ENCODE assay signal across 13 cellular contexts in the genomic region with DNA sequence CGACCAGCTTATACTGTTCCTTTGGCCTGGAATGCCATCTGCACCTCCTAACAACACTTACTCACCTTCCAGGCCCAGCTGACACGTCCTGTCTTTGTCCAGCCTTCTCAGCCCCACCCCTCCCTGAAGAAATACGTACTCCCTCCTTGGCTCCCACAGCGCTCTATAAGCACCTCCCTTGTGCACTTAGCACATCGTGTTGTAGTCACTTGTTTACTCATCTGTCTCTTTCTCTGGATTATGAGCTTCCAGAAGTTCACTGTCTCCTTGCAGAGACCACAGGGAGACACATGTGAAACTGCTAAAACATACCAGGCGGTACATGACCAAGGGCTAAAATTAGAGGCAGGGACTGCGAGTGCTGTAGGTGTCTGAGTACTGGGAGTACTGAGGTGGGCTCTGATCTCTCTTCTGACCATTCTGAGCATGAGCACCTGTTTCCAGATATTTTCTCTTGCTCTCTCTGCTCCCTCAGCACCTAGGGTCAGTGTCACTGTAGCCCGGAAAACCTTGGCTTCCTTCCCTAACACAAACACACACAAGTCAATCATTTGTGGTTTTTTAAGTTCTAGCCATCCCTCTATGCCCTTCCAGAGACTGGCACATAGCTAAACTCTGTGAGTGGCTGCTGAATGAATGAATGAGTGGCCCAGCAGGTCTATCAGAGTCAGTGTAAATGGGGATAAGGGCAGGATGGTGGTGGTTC. TPM values are rescaled to one million over a fixed set of nuclear protein-coding genes. Genes with fewer than 3 reads are reported as not detected.
DNase-seq lines count a peak whose midpoint lies in the region; ATAC-seq and TF ChIP-seq lines count a peak whose summit lies in the region.
"Had no signal": no experiment of that assay in that cellular context is flagged by ENCODE, and none has a peak within 500 bp of the region (broad histone marks: within the 10 kb centered on the region; RNA-seq: fewer than 3 reads in every experiment).

No MANE protein-coding gene starts in this region.

- no peak overlapping the region for H3K4me2 ChIP-seq in GM23248 (ENCODE audit: unreplicated experiment)

- peak; percentile 87 for DNase-seq in GM23248
- DNase-seq in Peyer's patch = peak in 2 of 3 donors; percentile 71 to 85
- DNase-seq in fibroblast of mammary gland (ENCODE audit: low read depth) = peak; percentile 56
- DNase-seq in renal cortical epithelial cell (ENCODE audit: low read depth) = peak; percentile 54
- DNase-seq in SIG-M5 (lab: John Stamatoyannopoulos, UW) = no peak
- DNase-seq: activated CD8-positive, alpha-beta memory T cell treated with anti-CD3 and anti-CD28 coated beads, Interleukin-2, amount 50 U/mL, for 48 hours; anterior cingulate cortex; NCI-H2029 treated with DMSO at 0.1 percent for 48 hours had no signal

- H4K20me1 ChIP-seq in GM23248 (ENCODE audit: insufficient read depth) = no peaks in the 10 kb centered on the region

- ATAC-seq in HG03460 (IDR thresholded peaks at IDR 0.05; ENCODE audit: unreplicated experiment) = no peak
- ATAC-seq in HG03196 (IDR thresholded peaks at IDR 0.05; ENCODE audit: unreplicated experiment) = no peak
- no peak for ATAC-seq in HG03571 (IDR thresholded peaks at IDR 0.05; ENCODE audit: unreplicated experiment)

- H3F3A ChIP-seq in GM23248 (ENCODE audit: insufficient read depth) = no peaks in the 10 kb centered on the region

- H3K4me1 ChIP-seq in GM23248 (ENCODE audit: insufficient read depth) (peaks cover 8% of the 10 kb centered on the region; the same call in 1 of the 2 replicates), Peyer's patch (peaks cover 0 to 24% (median 8%) of the 10 kb centered on the region in 4 donors)

- TF ChIP-seq CTCF in Peyer's patch (IDR thresholded peaks at IDR 0.05) = peak in 1 of 6 experiments; percentile 4
- TF ChIP-seq CTCF in fibroblast of mammary gland (conservative IDR thresholded peaks at IDR 0.05; ENCODE audit: control insufficient read depth, insufficient read depth, low read depth, low read length) = no peak

- H3K9ac ChIP-seq in GM23248 = no peak overlapping the region

- no peak overlapping the region for H3K4me3 ChIP-seq in GM23248
- no peak overlapping the region for H3K4me3 ChIP-seq in Peyer's patch
- H3K4me3 ChIP-seq in fibroblast of mammary gland (ENCODE audit: control insufficient read depth, low read depth, low read length) = no peak overlapping the region

- H3K79me2 ChIP-seq in GM23248 (ENCODE audit: insufficient read depth) = no peaks in the 10 kb centered on the region

- no peaks in the 10 kb centered on the region for H3K9me3 ChIP-seq in GM23248 (ENCODE audit: low read depth)
- H3K9me3 ChIP-seq in Peyer's patch = no peaks in the 10 kb centered on the region

- H3K27ac ChIP-seq in GM23248 (no peak overlapping the region), Peyer's patch (peak overlapping the region in 3 of 4 donors; percentile 2 to 86 (median 76))

- in situ Hi-C loops in GM23248 (cut with MboI) = no loop called here

- WGBS in GM23248 (ENCODE audit: low coverage in 1 of 2, low lambda C conversion rate in 2 of 2, missing lambda C conversion rate in 2 of 2), 2 experiments = 19 to 24% methylated on average over 8 of the region's 8 CpGs

- no peaks in the 10 kb centered on the region for H3K36me3 ChIP-seq in GM23248 (ENCODE audit: low read depth)
- no peaks in the 10 kb centered on the region for H3K36me3 ChIP-seq in Peyer's patch

- peak; percentile 42 to 76 for TF ChIP-seq POLR2A in Peyer's patch (IDR thresholded peaks at IDR 0.05)

- no peaks in the 10 kb centered on the region for H3K9me2 ChIP-seq in GM23248 (ENCODE audit: insufficient read depth)

- H3K27me3 ChIP-seq in GM23248 (replicated peaks; ENCODE audit: insufficient read depth) (no peaks in the 10 kb centered on the region), Peyer's patch (no peaks in the 10 kb centered on the region)

- no peak overlapping the region for H2AFZ ChIP-seq in GM23248

RNA-seq across cellular contexts. Expression of a gene that starts 5.1 kb away (rescaled TPM):
- total RNA-seq in GM23248 (2014; rRNA removed; shearing (Covaris generic)) = not detected in 2 replicates
- polyA plus RNA-seq in GM23248 (2016; fragmentation: Nextera tagmentation; extraction: Ambion mirVana) = not detected in 2 replicates
- total RNA-seq in Peyer's patch (1 to 10 TPM in 1 of 4 donors, under 1 TPM in 1, not detected in 2; 0.88 to 2.7 TPM), renal cortical epithelial cell (not detected in 2 replicates)
- total RNA-seq: kidney epithelial cell, pulmonary artery endothelial cell had no signal

RNA-seq across cellular contexts. Expression of a gene that starts 5.2 kb away (rescaled TPM):
- not detected in 2 replicates for total RNA-seq in GM23248 (2014; rRNA removed; shearing (Covaris generic))
- 0.14 and 0.16 TPM in 2 replicates for polyA plus RNA-seq in GM23248 (2016; fragmentation: Nextera tagmentation; extraction: Ambion mirVana)
- total RNA-seq in Peyer's patch (10 to 100 TPM in 1 of 4 donors, 1 to 10 TPM in 3; 1.7 to 12.5 (median 5.3) TPM), renal cortical epithelial cell (0.05 TPM in 1 of 2 replicates, not detected in the other)
- total RNA-seq: kidney epithelial cell had no signal

RNA-seq across cellular contexts. Expression of a gene that starts 12.4 kb away (rescaled TPM):
- total RNA-seq in GM23248 (2014; rRNA removed; shearing (Covaris generic)) = 85.6 and 109 TPM in 2 replicates
- polyA plus RNA-seq in GM23248 (2016; fragmentation: Nextera tagmentation; extraction: Ambion mirVana) = 73.0 and 80.4 TPM in 2 replicates
- total RNA-seq in Peyer's patch (100 to 1,000 TPM; 111 to 191 (median 126) TPM), renal cortical epithelial cell (47.9 and 137 TPM in 2 replicates)

RNA-seq across cellular contexts. Expression of a gene that starts 24.8 kb away (rescaled TPM):
- 2.4 and 5.5 TPM in 2 replicates for total RNA-seq in GM23248 (2014; rRNA removed; shearing (Covaris generic))
- 4.4 and 4.6 TPM in 2 replicates for polyA plus RNA-seq in GM23248 (2016; fragmentation: Nextera tagmentation; extraction: Ambion mirVana)
- total RNA-seq in Peyer's patch (10 to 100 TPM in 3 of 4 donors, 1 to 10 TPM in 1; 2.5 to 39.6 (median 18.2) TPM), renal cortical epithelial cell (9.5 and 12.5 TPM in 2 replicates)

RNA-seq across cellular contexts. Expression of a gene that starts 36.2 kb away (rescaled TPM):
- total RNA-seq in GM23248 (2014; rRNA removed; shearing (Covaris generic)) = 16.8 and 27.0 TPM in 2 replicates
- polyA plus RNA-seq in GM23248 (2016; fragmentation: Nextera tagmentation; extraction: Ambion mirVana) = 2.3 and 2.9 TPM in 2 replicates
- total RNA-seq in Peyer's patch (100 to 1,000 TPM in 3 of 4 donors, 10 to 100 TPM in 1; 35.5 to 412 (median 346) TPM), renal cortical epithelial cell (29.2 and 36.5 TPM in 2 replicates)
